In the genomic region with DNA sequence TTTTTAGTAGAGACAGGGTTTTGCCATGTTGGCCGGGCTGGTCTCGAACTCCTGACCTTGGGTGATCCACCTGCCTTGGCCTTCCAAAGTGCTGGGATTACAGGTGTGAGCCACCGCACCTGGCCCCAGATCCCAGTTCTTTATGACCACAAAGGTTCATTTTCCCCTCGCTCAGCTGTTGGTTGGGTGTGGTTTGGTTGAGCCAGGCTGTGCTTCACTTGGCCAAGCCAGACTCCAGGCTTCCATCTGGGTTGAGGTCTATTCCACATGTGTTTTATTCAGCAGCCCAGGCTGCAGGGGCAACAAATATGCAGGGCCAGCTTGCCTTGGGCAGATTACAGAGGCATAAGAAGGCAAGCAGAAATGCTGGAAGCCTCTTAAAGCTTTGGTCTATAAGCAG, we compare ENCODE assay signal across 25 cellular contexts.
"Had no signal": no experiment of that assay in that cellular context is flagged by ENCODE, and none has a peak within 500 bp of the region (broad histone marks: within the 10 kb centered on the region; RNA-seq: fewer than 3 reads in every experiment).

No MANE protein-coding gene starts in this region.

- H3K27ac Mint-ChIP-seq: effector memory CD8-positive, alpha-beta T cell; memory B cell; neural progenitor cell; stimulated activated memory B cell treated with anti-CD40 and anti-IgM and Interleukin-4, amounts not matched to agents 10 μg/mL and 1 μg/mL and 100 μg/mL, for 72 hours had no signal

- H3K36me3 ChIP-seq: esophagus squamous epithelium, neural progenitor cell, prostate gland, spleen, thoracic aorta, transverse colon, upper lobe of right lung, vagina had no signal

- H3K27me3 ChIP-seq: esophagus squamous epithelium, neural progenitor cell, transverse colon, upper lobe of right lung, vagina had no signal

- H3K9ac ChIP-seq: neural progenitor cell, parathyroid adenoma had no signal

- H3K36me3 Mint-ChIP-seq: naive B cell; stimulated activated memory B cell treated with anti-CD40 and anti-IgM and Interleukin-4, amounts not matched to agents 10 μg/mL and 1 μg/mL and 100 μg/mL, for 72 hours had no signal

- H3K4me1 Mint-ChIP-seq: memory B cell; naive B cell; stimulated activated memory B cell treated with anti-CD40 and anti-IgM and Interleukin-4, amounts not matched to agents 10 μg/mL and 1 μg/mL and 100 μg/mL, for 72 hours had no signal

- ATAC-seq: effector memory CD8-positive, alpha-beta T cell; left lobe of liver; right cardiac atrium; stimulated activated memory B cell treated with anti-CD40 and anti-IgM and Interleukin-4, amounts not matched to agents 10 μg/mL and 1 μg/mL and 100 μg/mL, for 72 hours; stimulated activated naive CD8-positive, alpha-beta T cell treated with anti-CD3 and anti-CD28 coated beads, Interleukin-15, Interleukin-2, amounts not matched to agents 100 U/mL and 50 U/mL, for 24 hours; upper lobe of right lung had no signal

- H3K4me3 ChIP-seq: coronary artery, esophagus squamous epithelium, lung, neural progenitor cell, prostate gland, skin epidermis, spleen, thoracic aorta, transverse colon, upper lobe of right lung, vagina had no signal

- H3K4me1 ChIP-seq: parathyroid adenoma, spleen had no signal

- H3K4me3 Mint-ChIP-seq: effector memory CD8-positive, alpha-beta T cell; memory B cell; naive B cell; nephron; neural progenitor cell; stimulated activated memory B cell treated with anti-CD40 and anti-IgM and Interleukin-4, amounts not matched to agents 10 μg/mL and 1 μg/mL and 100 μg/mL, for 72 hours had no signal

- H3K27ac ChIP-seq: coronary artery, esophagus squamous epithelium, neural progenitor cell, parathyroid adenoma, prostate gland, skin epidermis, spleen, thoracic aorta, transverse colon, upper lobe of right lung, vagina had no signal

- H3K9me3 ChIP-seq: esophagus squamous epithelium, prostate gland, thoracic aorta, transverse colon, upper lobe of right lung, vagina had no signal

- DNase-seq: effector memory CD8-positive, alpha-beta T cell; erythroblast; esophagus squamous epithelium; foreskin melanocyte; kidney; naive B cell; right cardiac atrium; spleen; stimulated activated CD4-positive, alpha-beta T cell treated with anti-CD3 and anti-CD28 coated beads, Interleukin-4, amount 100 ng/mL, for 4 hours; stimulated activated naive CD8-positive, alpha-beta T cell treated with anti-CD3 and anti-CD28 coated beads, Interleukin-15, Interleukin-2, amounts not matched to agents 100 U/mL and 50 U/mL, for 24 hours; substantia nigra; transverse colon; upper lobe of right lung had no signal

- H3K9me3 Mint-ChIP-seq: memory B cell; nephron; stimulated activated memory B cell treated with anti-CD40 and anti-IgM and Interleukin-4, amounts not matched to agents 10 μg/mL and 1 μg/mL and 100 μg/mL, for 72 hours had no signal
